22 cellular contexts compared by ENCODE assay signal in the genomic region with DNA sequence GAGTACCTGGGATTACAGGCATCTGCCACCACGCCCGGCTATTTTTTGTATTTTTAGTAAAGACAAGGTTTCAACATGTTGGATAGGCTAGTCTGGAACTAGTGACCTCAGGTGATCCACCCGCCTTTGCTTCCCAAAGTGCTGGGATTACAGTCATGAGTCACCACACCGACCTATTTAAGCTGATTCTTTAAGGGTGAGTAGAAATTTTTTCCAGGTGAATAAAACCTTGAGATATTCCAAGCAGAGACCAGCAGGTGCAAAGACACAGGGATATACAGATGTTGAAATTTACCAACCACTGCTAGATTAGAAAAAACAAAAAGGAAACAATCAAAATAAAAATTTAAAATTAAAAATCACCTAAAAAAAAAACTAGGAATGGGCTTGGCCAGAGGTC.
DNase-seq lines count a peak whose midpoint lies in the region; ATAC-seq and TF ChIP-seq lines count a peak whose summit lies in the region.
"Had no signal": no experiment of that assay in that cellular context is flagged by ENCODE, and none has a peak within 500 bp of the region (broad histone marks: within the 10 kb centered on the region; RNA-seq: fewer than 3 reads in every experiment).

No MANE protein-coding gene starts in this region.

- ATAC-seq in GM21528 (IDR thresholded peaks at IDR 0.05; ENCODE audit: low FRiP score, unreplicated experiment) (no peak), HG02678 (IDR thresholded peaks at IDR 0.05; ENCODE audit: unreplicated experiment) (no peak), GM19035 (IDR thresholded peaks at IDR 0.05; ENCODE audit: unreplicated experiment) (no peak)
- ATAC-seq: body of pancreas; naive thymus-derived CD4-positive, alpha-beta T cell; sciatic nerve had no signal

- H3K4me1 ChIP-seq in HEK293 (ENCODE audit: control insufficient read depth, insufficient read depth, low read length) = no peaks in the 10 kb centered on the region
- H3K4me1 ChIP-seq: body of pancreas, prostate gland, thyroid gland, vagina had no signal

- H3K27ac ChIP-seq in HEK293 (ENCODE audit: extremely low read depth, low read depth, low read length) = no peak overlapping the region
- H3K27ac ChIP-seq: body of pancreas, neutrophil, prostate gland, thyroid gland, vagina had no signal

- POLR2A ChIA-PET in HEK293 (lab: Yijun Ruan, JAX) = interaction anchor here (1.0 kb wide), 1 partner anchor 276 kb away, joined by 5 read pairs; no protein-coding TSS in a partner anchor

- DNase-seq in A172 (ENCODE audit: low spot score) = peak; percentile 58
- DNase-seq in RKO (ENCODE audit: low spot score) = peak; percentile 6
- DNase-seq in epithelial cell of esophagus (ENCODE audit: low read depth) = peak; percentile 93
- no peak for DNase-seq in NCI-H345 (lab: John Stamatoyannopoulos, UW)
- DNase-seq: activated CD4-positive, alpha-beta T cell treated with anti-CD3 and anti-CD28 coated beads for 1 hour; activated naive CD4-positive, alpha-beta T cell treated with Interleukin-2 at 50 U/mL for 16 hours; body of pancreas; CD4-positive, alpha-beta T cell; midbrain; naive thymus-derived CD4-positive, alpha-beta T cell; NCI-H510A; stimulated activated CD4-positive, alpha-beta T cell treated with anti-CD3 and anti-CD28 coated beads, Interleukin-2, amount 100 ng/mL, for 48 hours; thyroid gland had no signal

- H3K36me3 ChIP-seq in HEK293 (ENCODE audit: control insufficient read depth in 2 of 2, insufficient read depth in 1 of 2, low read length in 2 of 2) = no peaks in the 10 kb centered on the region
- H3K36me3 ChIP-seq: HAP-1, neutrophil, prostate gland, thyroid gland, vagina had no signal

- CTCF ChIA-PET in HEK293 (lab: Yijun Ruan, JAX) = interaction anchor here (0.7 to 1.1 kb wide), 7 partner anchors 15 to 407 kb away, joined by 3 to 5 read pairs (median 3); no protein-coding TSS in a partner anchor

- H3K4me3 ChIP-seq in HEK293 (ENCODE audit: low read depth, low read length) (no peak overlapping the region), epithelial cell of esophagus (ENCODE audit: low read length) (no peak overlapping the region)
- H3K4me3 ChIP-seq: body of pancreas, HAP-1, prostate gland, thyroid gland, vagina had no signal

- TF ChIP-seq CTCF in HEK293 (tag by site-specific recombination; IDR thresholded peaks at IDR 0.05) (no peak), epithelial cell of esophagus (IDR thresholded peaks at IDR 0.05; ENCODE audit: insufficient read depth, low read depth, low read length, missing control alignments) (no peak)

- no peaks in the 10 kb centered on the region for H3K9me3 ChIP-seq in HEK293 (ENCODE audit: control insufficient read depth, insufficient read depth, low read depth, low read length)
- H3K9me3 ChIP-seq: body of pancreas, neutrophil, prostate gland, thyroid gland, vagina had no signal

TF ChIP-seq in HEK293, 187 proteins besides CTCF, POLR2A, EP300 and RAD21:
- TF ChIP-seq, protein P1, sequence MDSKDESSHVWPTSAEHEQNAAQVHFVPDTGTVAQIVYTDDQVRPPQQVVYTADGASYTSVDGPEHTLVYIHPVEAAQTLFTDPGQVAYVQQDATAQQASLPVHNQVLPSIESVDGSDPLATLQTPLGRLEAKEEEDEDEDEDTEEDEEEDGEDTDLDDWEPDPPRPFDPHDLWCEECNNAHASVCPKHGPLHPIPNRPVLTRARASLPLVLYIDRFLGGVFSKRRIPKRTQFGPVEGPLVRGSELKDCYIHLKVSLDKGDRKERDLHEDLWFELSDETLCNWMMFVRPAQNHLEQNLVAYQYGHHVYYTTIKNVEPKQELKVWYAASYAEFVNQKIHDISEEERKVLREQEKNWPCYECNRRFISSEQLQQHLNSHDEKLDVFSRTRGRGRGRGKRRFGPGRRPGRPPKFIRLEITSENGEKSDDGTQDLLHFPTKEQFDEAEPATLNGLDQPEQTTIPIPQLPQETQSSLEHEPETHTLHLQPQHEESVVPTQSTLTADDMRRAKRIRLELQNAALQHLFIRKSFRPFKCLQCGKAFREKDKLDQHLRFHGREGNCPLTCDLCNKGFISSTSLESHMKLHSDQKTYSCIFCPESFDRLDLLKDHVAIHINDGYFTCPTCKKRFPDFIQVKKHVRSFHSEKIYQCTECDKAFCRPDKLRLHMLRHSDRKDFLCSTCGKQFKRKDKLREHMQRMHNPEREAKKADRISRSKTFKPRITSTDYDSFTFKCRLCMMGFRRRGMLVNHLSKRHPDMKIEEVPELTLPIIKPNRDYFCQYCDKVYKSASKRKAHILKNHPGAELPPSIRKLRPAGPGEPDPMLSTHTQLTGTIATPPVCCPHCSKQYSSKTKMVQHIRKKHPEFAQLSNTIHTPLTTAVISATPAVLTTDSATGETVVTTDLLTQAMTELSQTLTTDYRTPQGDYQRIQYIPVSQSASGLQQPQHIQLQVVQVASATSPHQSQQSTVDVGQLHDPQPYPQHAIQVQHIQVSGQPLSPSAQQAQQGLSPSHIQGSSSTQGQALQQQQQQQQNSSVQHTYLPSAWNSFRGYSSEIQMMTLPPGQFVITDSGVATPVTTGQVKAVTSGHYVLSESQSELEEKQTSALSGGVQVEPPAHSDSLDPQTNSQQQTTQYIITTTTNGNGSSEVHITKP (tag by site-specific recombination; IDR thresholded peaks at IDR 0.05) = peak; percentile 84
- TF ChIP-seq ZNF138 (tag by site-specific recombination; IDR thresholded peaks at IDR 0.05; ENCODE audit: borderline replicate concordance) (no peak), ZNF621 (tag by site-specific recombination; IDR thresholded peaks at IDR 0.05) (no peak)
